ENCODE assay signal across 7 cellular contexts in genomic region chr12:57610553-57611115, GRCh38. TPM values are rescaled to one million over a fixed set of nuclear protein-coding genes. Genes with fewer than 3 reads are reported as not detected.
DNase-seq lines count a peak whose midpoint lies in the region; ATAC-seq, FAIRE-seq and TF ChIP-seq lines count a peak whose summit lies in the region.

No MANE protein-coding gene starts in this region.

- no peaks in the 10 kb centered on the region for H3K79me2 ChIP-seq in keratinocyte (ENCODE audit: control insufficient read depth, insufficient read depth, low read length)

- H3K4me1 ChIP-seq in keratinocyte (ENCODE audit: control insufficient read depth, extremely low read depth, insufficient read depth, low read length) (peaks cover 3% of the 10 kb centered on the region), stomach smooth muscle (ENCODE audit: control insufficient read depth, insufficient read depth, low read length) (peaks cover 52% of the 10 kb centered on the region)

- H2AFZ ChIP-seq in keratinocyte (ENCODE audit: control insufficient read depth, low read length), result no peak overlapping the region

- no peaks in the 10 kb centered on the region for H3K9me3 Mint-ChIP-seq in HFFc6

- H3K4me2 ChIP-seq in keratinocyte (ENCODE audit: control insufficient read depth, extremely low read depth, insufficient read depth, low read depth, low read length), result peak overlapping the region; percentile 45

- H3K36me3 Mint-ChIP-seq in HFFc6 (ENCODE audit: low read depth), result peaks cover under 1% of the 10 kb centered on the region; the same call in 1 of the 2 replicates

- H3K9ac ChIP-seq in keratinocyte (ENCODE audit: control insufficient read depth, extremely low read depth, insufficient read depth, low read length), result no peak overlapping the region
- H3K9ac ChIP-seq in stomach smooth muscle (ENCODE audit: low read length in 2 of 2), result peak overlapping the region; percentile 91 to 92

- peak overlapping the region; percentile 24; the same call in 1 of the 2 replicates for H3K27ac Mint-ChIP-seq in HFFc6

- peaks cover 16% of the 10 kb centered on the region for H3K4me1 Mint-ChIP-seq in HFFc6 (ENCODE audit: low read depth)

- FAIRE-seq in keratinocyte (lab: Jason Lieb, UNC), result no peak

- in situ Hi-C loops in astrocyte of the cerebellum (cut with HindIII; ENCODE audit: low sequenced_read_pairs), result no loop called here

- DNase-seq in HFFc6 (no peak), astrocyte of the cerebellum (ENCODE audit: low read depth) (no peak), keratinocyte (ENCODE audit: low read depth, low spot score) (no peak), NCI-H748 treated with DMSO at 0.1 percent for 48 hours (lab: John Stamatoyannopoulos, UW) (no peak)

- no peak for TF ChIP-seq CTCF in HFFc6 (IDR thresholded peaks at IDR 0.05)
- no peak for TF ChIP-seq CTCF in astrocyte of the cerebellum (IDR thresholded peaks at IDR 0.05; ENCODE audit: low read depth, low read length, missing control alignments)
- no peak for TF ChIP-seq CTCF in keratinocyte (optimal IDR thresholded peaks at IDR 0.05 in 1 of 3, IDR thresholded peaks at IDR 0.05 in 1 of 3, conservative IDR thresholded peaks at IDR 0.05 in 1 of 3; ENCODE audit: extremely low read depth in 1 of 3, insufficient read depth in 2 of 3, low read length in 3 of 3)

- no peak for ATAC-seq in GM19455 (IDR thresholded peaks at IDR 0.05; ENCODE audit: unreplicated experiment)
- ATAC-seq in GM21423 (IDR thresholded peaks at IDR 0.05; ENCODE audit: unreplicated experiment), result no peak

- H3K27me3 Mint-ChIP-seq in HFFc6 (ENCODE audit: insufficient read depth), result peaks cover 3% of the 10 kb centered on the region

- no peaks in the 10 kb centered on the region for H3K9me1 ChIP-seq in keratinocyte (ENCODE audit: control insufficient read depth, extremely low read depth, insufficient read depth, low read length)

- H3K36me3 ChIP-seq in keratinocyte (ENCODE audit: control insufficient read depth in 2 of 2, extremely low read depth in 1 of 2, insufficient read depth in 2 of 2, low read length in 2 of 2), result no peaks in the 10 kb centered on the region
- H3K36me3 ChIP-seq in stomach smooth muscle (ENCODE audit: control insufficient read depth in 2 of 2, insufficient read depth in 2 of 2, low read length in 2 of 2), result peaks cover 18 to 27% of the 10 kb centered on the region in 2 donors

- dilution Hi-C loops in keratinocyte (cut with MboI; ENCODE audit: extremely low pct_ligation_motif_present, low sequenced_read_pairs), result no loop called here

- peak overlapping the region; percentile 73 for H3K4me3 Mint-ChIP-seq in HFFc6

- H3K27ac ChIP-seq in keratinocyte (ENCODE audit: control insufficient read depth, insufficient read depth, low read length) (no peak overlapping the region), stomach smooth muscle (ENCODE audit: low read length) (peak overlapping the region; percentile 98)

- H3K27me3 ChIP-seq in keratinocyte (ENCODE audit: control insufficient read depth, extremely low read depth, insufficient read depth, low read length) (peaks cover 55% of the 10 kb centered on the region), stomach smooth muscle (ENCODE audit: control insufficient read depth in 1 of 2, insufficient read depth in 2 of 2, low read length in 2 of 2) (no peaks in the 10 kb centered on the region)

- no peaks in the 10 kb centered on the region for H3K9me3 ChIP-seq in keratinocyte (ENCODE audit: control insufficient read depth, low read depth, low read length)
- H3K9me3 ChIP-seq in stomach smooth muscle (ENCODE audit: control insufficient read depth in 2 of 2, low read length in 2 of 2), result no peaks in the 10 kb centered on the region

- peak overlapping the region; percentile 59 for H3K4me3 ChIP-seq in astrocyte of the cerebellum (ENCODE audit: low read depth, low read length)
- H3K4me3 ChIP-seq in keratinocyte (ENCODE audit: control insufficient read depth in 2 of 3, extremely low read depth in 1 of 3, insufficient read depth in 2 of 3, low read depth in 1 of 3, low read length in 3 of 3), result peak overlapping the region in 1 of 3 experiments; percentile 14
- peak overlapping the region; percentile 74 to 77 for H3K4me3 ChIP-seq in stomach smooth muscle (ENCODE audit: low read length in 2 of 2)

- no peaks in the 10 kb centered on the region for H4K20me1 ChIP-seq in keratinocyte (ENCODE audit: control insufficient read depth, extremely low read depth, insufficient read depth, low read length)

RNA-seq across cellular contexts. Expression of gene ARHGEF25, which starts 0.6 kb away (rescaled TPM):
- total RNA-seq in HFFc6 (2021; fragmentation: NEBNext Ultra II Directional; extraction: Animal tissue kit (Norgen Biotek cat#: 25700)), result 10 to 100 TPM; 10.2 to 21.9 (median 11.9) TPM
- polyA plus RNA-seq in keratinocyte, result 0.12 to 0.26 TPM (median 0.26 TPM) in 3 replicates
- polyA plus RNA-seq in keratinocyte (2011; ENCODE audit: low read depth), result not detected
- 0.05 and 0.10 TPM in 2 replicates for polyA plus RNA-seq in keratinocyte (2011; cell fraction: cytosol; rRNA removed)
- 0.32 and 2.8 TPM in 2 replicates for polyA plus RNA-seq in keratinocyte (2011; cell fraction: nucleus; rRNA removed)
- 0.21 and 0.60 TPM in 2 replicates for polyA plus RNA-seq in keratinocyte (2012; ENCODE audit: low replicate concordance)
- polyA minus RNA-seq in keratinocyte, result not detected in 3 replicates
- not detected for polyA minus RNA-seq in keratinocyte (2011; cell fraction: cytosol; rRNA and poly(A)+ RNA removed)
- polyA minus RNA-seq in keratinocyte (2011; cell fraction: nucleus; rRNA and poly(A)+ RNA removed), result not detected in 2 replicates

RNA-seq across cellular contexts. Expression of gene DTX3, which starts 6.0 kb away (rescaled TPM):
- total RNA-seq in HFFc6 (2021; fragmentation: NEBNext Ultra II Directional; extraction: Animal tissue kit (Norgen Biotek cat#: 25700)), result 10 to 100 TPM; 17.7 to 21.0 (median 19.2) TPM
- polyA plus RNA-seq in keratinocyte, result 2.6 to 5.4 TPM (median 3.5 TPM) in 3 replicates
- polyA plus RNA-seq in keratinocyte (2011; ENCODE audit: low read depth), result 0.60 TPM
- 1.9 and 3.1 TPM in 2 replicates for polyA plus RNA-seq in keratinocyte (2011; cell fraction: cytosol; rRNA removed)
- polyA plus RNA-seq in keratinocyte (2011; cell fraction: nucleus; rRNA removed), result 17.6 and 24.6 TPM in 2 replicates
- 2.2 and 2.9 TPM in 2 replicates for polyA plus RNA-seq in keratinocyte (2012; ENCODE audit: low replicate concordance)
- polyA minus RNA-seq in keratinocyte, result 1.5 to 5.0 TPM (median 2.4 TPM) in 3 replicates
- polyA minus RNA-seq in keratinocyte (2011; cell fraction: cytosol; rRNA and poly(A)+ RNA removed), result 4.2 TPM
- 1.9 and 3.4 TPM in 2 replicates for polyA minus RNA-seq in keratinocyte (2011; cell fraction: nucleus; rRNA and poly(A)+ RNA removed)

RNA-seq across cellular contexts. Expression of gene PIP4K2C, which starts 19.6 kb away (rescaled TPM):
- 10 to 100 TPM; 21.1 to 33.1 (median 24.3) TPM for total RNA-seq in HFFc6 (2021; fragmentation: NEBNext Ultra II Directional; extraction: Animal tissue kit (Norgen Biotek cat#: 25700))
- 73.5 to 109 TPM (median 93.6 TPM) in 3 replicates for polyA plus RNA-seq in keratinocyte
- polyA plus RNA-seq in keratinocyte (2011; ENCODE audit: low read depth), result 39.9 TPM
- polyA plus RNA-seq in keratinocyte (2011; cell fraction: cytosol; rRNA removed), result 87.3 and 124 TPM in 2 replicates
- polyA plus RNA-seq in keratinocyte (2011; cell fraction: nucleus; rRNA removed), result 152 and 164 TPM in 2 replicates
- polyA plus RNA-seq in keratinocyte (2012; ENCODE audit: low replicate concordance), result 42.0 and 62.1 TPM in 2 replicates
- 72.3 to 76.9 TPM (median 76.1 TPM) in 3 replicates for polyA minus RNA-seq in keratinocyte
- 71.0 TPM for polyA minus RNA-seq in keratinocyte (2011; cell fraction: cytosol; rRNA and poly(A)+ RNA removed)
- 62.4 and 98.2 TPM in 2 replicates for polyA minus RNA-seq in keratinocyte (2011; cell fraction: nucleus; rRNA and poly(A)+ RNA removed)

RNA-seq across cellular contexts. Expression of gene B4GALNT1, which starts 22.4 kb away (rescaled TPM):
- 1 to 10 TPM; 1.4 to 3.1 (median 2.3) TPM for total RNA-seq in HFFc6 (2021; fragmentation: NEBNext Ultra II Directional; extraction: Animal tissue kit (Norgen Biotek cat#: 25700))
- 0.08 to 0.37 TPM (median 0.08 TPM) in 3 replicates for polyA plus RNA-seq in keratinocyte
- not detected for polyA plus RNA-seq in keratinocyte (2011; ENCODE audit: low read depth)
- 0.13 TPM in 2 replicates for polyA plus RNA-seq in keratinocyte (2011; cell fraction: cytosol; rRNA removed)
- polyA plus RNA-seq in keratinocyte (2011; cell fraction: nucleus; rRNA removed), result 0.25 and 0.55 TPM in 2 replicates
- polyA plus RNA-seq in keratinocyte (2012; ENCODE audit: low replicate concordance), result 0.28 TPM in 1 of 2 replicates, not detected in the other
- 0.29 to 1.7 TPM (median 1.0 TPM) in 3 replicates for polyA minus RNA-seq in keratinocyte
- polyA minus RNA-seq in keratinocyte (2011; cell fraction: cytosol; rRNA and poly(A)+ RNA removed), result not detected
- polyA minus RNA-seq in keratinocyte (2011; cell fraction: nucleus; rRNA and poly(A)+ RNA removed), result not detected in 2 replicates
